In the genomic region with DNA sequence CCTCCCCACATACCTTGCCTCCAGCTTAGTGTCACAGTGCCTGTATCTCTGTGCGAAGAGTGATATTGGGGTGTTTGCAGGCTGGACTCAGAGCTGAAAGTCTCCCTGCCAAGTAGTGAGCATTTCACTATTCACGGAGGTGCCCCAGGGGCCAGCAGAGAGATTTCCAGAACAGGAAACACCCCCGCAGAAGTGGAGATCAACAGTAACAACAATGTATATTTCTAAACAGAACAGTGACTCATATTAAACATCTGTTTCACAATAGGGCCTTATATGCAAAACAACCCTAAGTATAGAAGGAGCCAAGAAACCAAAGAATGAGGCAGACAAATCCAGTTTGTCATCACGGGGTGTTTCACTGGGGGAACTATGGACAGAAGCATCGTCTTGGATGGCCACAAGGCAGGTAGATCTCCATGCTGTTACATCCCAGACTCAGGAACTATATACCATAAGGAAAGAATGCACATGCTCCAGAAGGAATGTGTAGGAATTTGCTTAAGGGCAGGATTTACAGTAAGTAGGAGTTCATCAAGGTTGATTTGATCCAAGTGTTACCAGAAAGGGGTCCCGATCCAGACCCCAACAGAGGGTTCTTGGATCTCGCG, we compare ENCODE assay signal across 8 cellular contexts. TPM values are rescaled to one million over a fixed set of nuclear protein-coding genes. Genes with fewer than 3 reads are reported as not detected.
DNase-seq lines count a peak whose midpoint lies in the region; ATAC-seq and TF ChIP-seq lines count a peak whose summit lies in the region.

No MANE protein-coding gene starts in this region.

- CTCF ChIA-PET in activated CD8-positive, alpha-beta T cell treated with anti-CD3 and anti-CD28 coated beads for 36 hours (lab: Charles Lee), result interaction anchor here (1.9 kb wide), 1 partner anchor 177 kb away, joined by 9 read pairs; no protein-coding TSS in a partner anchor
- CTCF ChIA-PET in activated CD8-positive, alpha-beta T cell treated with anti-CD3 and anti-CD28 coated beads, Interleukin-2, amount 10 ng/mL, durations not matched to agents 7 days and 5 days (lab: Charles Lee), result no interaction called here

- H3K27ac Mint-ChIP-seq in activated CD8-positive, alpha-beta T cell treated with anti-CD3 and anti-CD28 coated beads for 36 hours, result peak overlapping the region; percentile 85
- H3K27ac Mint-ChIP-seq in activated CD8-positive, alpha-beta T cell treated with anti-CD3 and anti-CD28 coated beads, Interleukin-2, amount 10 ng/mL, durations not matched to agents 7 days and 5 days, result no peak overlapping the region

- H3K27me3 ChIP-seq in duodenal mucosa (ENCODE audit: control insufficient read depth in 1 of 2, insufficient read depth in 2 of 2, low read length in 2 of 2), result no peaks in the 10 kb centered on the region

- peak overlapping the region; percentile 11 for H3K4me3 Mint-ChIP-seq in activated CD8-positive, alpha-beta T cell treated with anti-CD3 and anti-CD28 coated beads for 36 hours
- no peak overlapping the region for H3K4me3 Mint-ChIP-seq in activated CD8-positive, alpha-beta T cell treated with anti-CD3 and anti-CD28 coated beads, Interleukin-2, amount 10 ng/mL, durations not matched to agents 7 days and 5 days

- H3K4me1 Mint-ChIP-seq in activated CD8-positive, alpha-beta T cell treated with anti-CD3 and anti-CD28 coated beads for 36 hours (ENCODE audit: low read depth), result peaks cover 13% of the 10 kb centered on the region
- H3K4me1 Mint-ChIP-seq in activated CD8-positive, alpha-beta T cell treated with anti-CD3 and anti-CD28 coated beads, Interleukin-2, amount 10 ng/mL, durations not matched to agents 7 days and 5 days (ENCODE audit: low read depth), result peaks cover 7% of the 10 kb centered on the region

- H3K27ac ChIP-seq in duodenal mucosa (ENCODE audit: low read depth, low read length), result peak overlapping the region; percentile 46

- H3K4me3 ChIP-seq in duodenal mucosa (ENCODE audit: low read depth in 1 of 2, low read length in 2 of 2), result no peak overlapping the region

- TF ChIP-seq CTCF in activated CD8-positive, alpha-beta T cell treated with anti-CD3 and anti-CD28 coated beads for 36 hours (IDR thresholded peaks at IDR 0.05), result no peak

- intact Hi-C loops in activated CD8-positive, alpha-beta T cell treated with anti-CD3 and anti-CD28 coated beads for 36 hours (cut with micrococcal nuclease), result no loop called here
- intact Hi-C loops in sciatic nerve (cut with DNase I), result no loop called here

- H3K4me1 ChIP-seq in duodenal mucosa (ENCODE audit: control insufficient read depth in 1 of 2, insufficient read depth in 2 of 2, low read length in 2 of 2), result peaks cover 7 to 9% of the 10 kb centered on the region in 2 donors

- H3K9me3 Mint-ChIP-seq in activated CD8-positive, alpha-beta T cell treated with anti-CD3 and anti-CD28 coated beads for 36 hours, result no peaks in the 10 kb centered on the region
- H3K9me3 Mint-ChIP-seq in activated CD8-positive, alpha-beta T cell treated with anti-CD3 and anti-CD28 coated beads, Interleukin-2, amount 10 ng/mL, durations not matched to agents 7 days and 5 days (ENCODE audit: insufficient read depth), result no peaks in the 10 kb centered on the region

- no peaks in the 10 kb centered on the region for H3K36me3 Mint-ChIP-seq in activated CD8-positive, alpha-beta T cell treated with anti-CD3 and anti-CD28 coated beads for 36 hours (ENCODE audit: low read depth)
- H3K36me3 Mint-ChIP-seq in activated CD8-positive, alpha-beta T cell treated with anti-CD3 and anti-CD28 coated beads, Interleukin-2, amount 10 ng/mL, durations not matched to agents 7 days and 5 days (ENCODE audit: low read depth), result no peaks in the 10 kb centered on the region

- peak; percentile 74 for DNase-seq in activated CD8-positive, alpha-beta T cell treated with anti-CD3 and anti-CD28 coated beads for 36 hours
- DNase-seq in activated CD8-positive, alpha-beta T cell treated with anti-CD3 and anti-CD28 coated beads, Interleukin-2, amount 10 ng/mL, durations not matched to agents 7 days and 5 days, result no peak
- DNase-seq in RPMI7951 (ENCODE audit: low read depth), result peak; percentile 89
- DNase-seq in sciatic nerve (ENCODE audit: low spot score), result no peak
- DNase-seq in HuH-7 (ENCODE audit: low spot score), result no peak
- no peak for DNase-seq in COLO668 (lab: John Stamatoyannopoulos, UW; ENCODE audit: unreplicated experiment)

- no peak overlapping the region for H3K9ac ChIP-seq in duodenal mucosa (ENCODE audit: low read depth in 1 of 2, low read length in 2 of 2)

- peak; percentile 91 for ATAC-seq in activated CD8-positive, alpha-beta T cell treated with anti-CD3 and anti-CD28 coated beads for 36 hours
- ATAC-seq in activated CD8-positive, alpha-beta T cell treated with anti-CD3 and anti-CD28 coated beads, Interleukin-2, amount 10 ng/mL, durations not matched to agents 7 days and 5 days, result no peak
- ATAC-seq in HG02852 (IDR thresholded peaks at IDR 0.05; ENCODE audit: unreplicated experiment) (peak; percentile 88), sciatic nerve (peak; percentile 73)

- no peaks in the 10 kb centered on the region for H3K27me3 Mint-ChIP-seq in activated CD8-positive, alpha-beta T cell treated with anti-CD3 and anti-CD28 coated beads for 36 hours
- H3K27me3 Mint-ChIP-seq in activated CD8-positive, alpha-beta T cell treated with anti-CD3 and anti-CD28 coated beads, Interleukin-2, amount 10 ng/mL, durations not matched to agents 7 days and 5 days (ENCODE audit: low read depth), result no peaks in the 10 kb centered on the region

- no peaks in the 10 kb centered on the region for H3K9me3 ChIP-seq in duodenal mucosa (ENCODE audit: control insufficient read depth in 1 of 2, low read length in 2 of 2)

- POLR2A ChIA-PET in activated CD8-positive, alpha-beta T cell treated with anti-CD3 and anti-CD28 coated beads for 36 hours (lab: Charles Lee), result interaction anchor here (0.7 to 1.1 kb wide), 3 partner anchors 11 to 244 kb away, joined by 3 to 4 read pairs (median 3); no protein-coding TSS in a partner anchor
- POLR2A ChIA-PET in activated CD8-positive, alpha-beta T cell treated with anti-CD3 and anti-CD28 coated beads, Interleukin-2, amount 10 ng/mL, durations not matched to agents 7 days and 5 days (lab: Charles Lee), result no interaction called here

- H3K36me3 ChIP-seq in duodenal mucosa (ENCODE audit: control insufficient read depth in 1 of 2, insufficient read depth in 2 of 2, low read length in 2 of 2), result no peaks in the 10 kb centered on the region

RNA-seq across cellular contexts. Expression of a gene that starts 29.3 kb away (rescaled TPM):
- not detected for total RNA-seq in activated CD8-positive, alpha-beta T cell treated with anti-CD3 and anti-CD28 coated beads for 36 hours
- not detected for total RNA-seq in activated CD8-positive, alpha-beta T cell treated with anti-CD3 and anti-CD28 coated beads, Interleukin-2, amount 10 ng/mL, durations not matched to agents 7 days and 5 days
- total RNA-seq in RPMI7951 (2014; rRNA removed; shearing (Covaris generic)), result not detected in 2 replicates
- 0.67 TPM for total RNA-seq in sciatic nerve

RNA-seq across cellular contexts. Expression of a gene that starts 35.9 kb away (rescaled TPM):
- 10 to 100 TPM; 21.7 to 23.1 TPM for total RNA-seq in activated CD8-positive, alpha-beta T cell treated with anti-CD3 and anti-CD28 coated beads for 36 hours
- 10 to 100 TPM; 18.1 to 18.4 TPM for total RNA-seq in activated CD8-positive, alpha-beta T cell treated with anti-CD3 and anti-CD28 coated beads, Interleukin-2, amount 10 ng/mL, durations not matched to agents 7 days and 5 days
- 49.7 and 60.3 TPM in 2 replicates for total RNA-seq in RPMI7951 (2014; rRNA removed; shearing (Covaris generic))
- 72.8 TPM for total RNA-seq in sciatic nerve

Comparison
In these comparisons a context has a peak if more than half of its experiments do, and no peak if none do; other contexts are left out.
1. DNase-seq: peak in activated CD8-positive, alpha-beta T cell treated with anti-CD3 and anti-CD28 coated beads for 36 hours (single experiment) and RPMI7951 (single experiment); none in activated CD8-positive, alpha-beta T cell treated with anti-CD3 and anti-CD28 coated beads, Interleukin-2, amount 10 ng/mL, durations not matched to agents 7 days and 5 days (single experiment), sciatic nerve (single experiment), HuH-7 (single experiment) and COLO668 (single experiment).